2 cellular contexts compared by ENCODE assay signal in genomic region chr19:8385103-8385502, GRCh38. TPM values are rescaled to one million over a fixed set of nuclear protein-coding genes. Genes with fewer than 3 reads are reported as not detected.
"Had no signal": no experiment of that assay in that cellular context is flagged by ENCODE, and none has a peak within 500 bp of the region (broad histone marks: within the 10 kb centered on the region; RNA-seq: fewer than 3 reads in every experiment).

No MANE protein-coding gene starts in this region.

RNA-seq across cellular contexts. Expression of gene ANGPTL4, which starts 21.1 kb away (rescaled TPM):
- total RNA-seq: activated CD8-positive, alpha-beta T cell treated with anti-CD3 and anti-CD28 coated beads, Interleukin-2, amount 10 ng/mL, durations not matched to agents 7 days and 5 days had no signal
- polyA plus RNA-seq: IgD-negative memory B cell had no signal

RNA-seq across cellular contexts. Expression of gene KANK3, which starts 42.0 kb away (rescaled TPM):
- polyA plus RNA-seq: IgD-negative memory B cell had no signal
